In genomic region chr12:131979606-131980005, GRCh38 we compare ENCODE assay signal across 7 cellular contexts.
"Had no signal": no experiment of that assay in that cellular context is flagged by ENCODE, and none has a peak within 500 bp of the region (broad histone marks: within the 10 kb centered on the region; RNA-seq: fewer than 3 reads in every experiment).

No MANE protein-coding gene starts in this region.

- H3K4me3 Mint-ChIP-seq: HFFc6, IgD-negative memory B cell had no signal

- DNase-seq: GOT3, H7 had no signal

- H3K27ac Mint-ChIP-seq: HFFc6, IgD-negative memory B cell had no signal

- H3K4me3 ChIP-seq: HAP-1 had no signal

- H3K27ac ChIP-seq: HL-60 had no signal

- H3K9me3 Mint-ChIP-seq: HFFc6, IgD-negative memory B cell had no signal

- ATAC-seq: HepG2 had no signal

- H3K9me3 ChIP-seq: HAP-1 had no signal

- H3K4me1 ChIP-seq: HAP-1 had no signal

- H3K27me3 Mint-ChIP-seq: IgD-negative memory B cell had no signal
